21 cellular contexts compared by ENCODE assay signal in genomic region chr22:26008587-26008986, GRCh38.
"Had no signal": no experiment of that assay in that cellular context is flagged by ENCODE, and none has a peak within 500 bp of the region (broad histone marks: within the 10 kb centered on the region; RNA-seq: fewer than 3 reads in every experiment).

No MANE protein-coding gene starts in this region.

- H3K4me1 ChIP-seq: esophagus muscularis mucosa, foreskin keratinocyte, gastroesophageal sphincter, heart right ventricle, left lung, lower lobe of right lung, prostate gland, sigmoid colon, testis, tibial artery had no signal

- H3K4me3 ChIP-seq: esophagus muscularis mucosa, gastroesophageal sphincter, heart right ventricle, left lung, lower lobe of right lung, prostate gland, sigmoid colon, testis, tibial artery had no signal

- ATAC-seq: foreskin keratinocyte; gastroesophageal sphincter; left lung; lower lobe of right lung; naive thymus-derived CD8-positive, alpha-beta T cell; stimulated activated memory B cell treated with anti-CD40 and anti-IgM and Interleukin-4, amounts not matched to agents 10 μg/mL and 1 μg/mL and 100 μg/mL, for 72 hours; stimulated activated naive CD8-positive, alpha-beta T cell treated with anti-CD3 and anti-CD28 coated beads, Interleukin-15, Interleukin-2, amounts not matched to agents 100 U/mL and 50 U/mL, for 24 hours had no signal

- H3K27ac ChIP-seq: esophagus muscularis mucosa, foreskin keratinocyte, gastroesophageal sphincter, heart right ventricle, left lung, lower lobe of right lung, prostate gland, sigmoid colon, testis, tibial artery had no signal

- H3K36me3 ChIP-seq: gastroesophageal sphincter, left lung, lower lobe of right lung, prostate gland, sigmoid colon, tibial artery had no signal

- DNase-seq: effector CD8-positive, alpha-beta T cell; endodermal cell; foreskin keratinocyte; heart right ventricle; hippocampal formation; left lung; lower lobe of right lung; naive thymus-derived CD8-positive, alpha-beta T cell; nephron progenitor cell; nucleus accumbens; right cardiac atrium; sigmoid colon; stimulated activated CD4-positive, alpha-beta T cell treated with anti-CD3 and anti-CD28 coated beads, Interleukin-4, amount 100 ng/mL, for 4 hours; stimulated activated naive CD8-positive, alpha-beta T cell treated with anti-CD3 and anti-CD28 coated beads, Interleukin-15, Interleukin-2, amounts not matched to agents 100 U/mL and 50 U/mL, for 24 hours; substantia nigra; testis; tibial artery had no signal

- H3K9me3 ChIP-seq: lower lobe of right lung, prostate gland, testis had no signal
